8 cellular contexts compared by ENCODE assay signal in genomic region chr5:40679998-40680681, GRCh38. TPM values are rescaled to one million over a fixed set of nuclear protein-coding genes. Genes with fewer than 3 reads are reported as not detected.
A peak's percentile ranks its signal among the peaks of the same experiment; 100 is the strongest.
DNase-seq lines count a peak whose midpoint lies in the region; ATAC-seq and TF ChIP-seq lines count a peak whose summit lies in the region.

No MANE protein-coding gene starts in this region.

- ATAC-seq in GM18511 (IDR thresholded peaks at IDR 0.05; ENCODE audit: unreplicated experiment) = peak; percentile 39
- ATAC-seq in HG02610 (IDR thresholded peaks at IDR 0.05; ENCODE audit: unreplicated experiment) = peak; percentile 22
- ATAC-seq in Panc1 = peak; percentile 15

- CTCF ChIA-PET in Panc1 (lab: Charles Lee) = interaction anchor here (0.6 kb wide), 2 partner anchors 72 to 110 kb away, joined by 3 to 5 read pairs; no protein-coding TSS in a partner anchor

- in situ Hi-C loops in Panc1 (cut with HindIII; ENCODE audit: low pct_unique_long_range_greater_than_20kb, low sequenced_read_pairs) = no loop called here

- TF ChIP-seq CTCF in Panc1 (IDR thresholded peaks at IDR 0.05) = no peak
- no peak for TF ChIP-seq CTCF in coronary artery (IDR thresholded peaks at IDR 0.05)
- no peak for TF ChIP-seq CTCF in tibial nerve (IDR thresholded peaks at IDR 0.05)

- 3% methylated on average over 39 of the region's 40 CpGs for WGBS in mesodermal cell (ENCODE audit: insufficient coverage in 2 of 2), 2 experiments
- WGBS in tibial nerve, 2 donors = 1 to 2% methylated on average over 38 to 39 of the region's 40 CpGs

- POLR2A ChIA-PET in Panc1 (lab: Charles Lee) = interaction anchor here (0.7 kb wide), 1 partner anchor 576 kb away, joined by 8 read pairs; no protein-coding TSS in a partner anchor

- no peak for TF ChIP-seq POLR2A in tibial nerve (IDR thresholded peaks at IDR 0.05)

- H3K4me3 ChIP-seq in Panc1 (ENCODE audit: low read depth in 2 of 2, low read length in 2 of 2) = peak overlapping the region; percentile 72 to 92
- peak overlapping the region; percentile 70 for H3K4me3 ChIP-seq in coronary artery
- H3K4me3 ChIP-seq in mesodermal cell (ENCODE audit: extremely low read depth, insufficient read depth, low read length, poor library complexity, severe bottlenecking) = peak overlapping the region; percentile 54
- peak overlapping the region; percentile 61 to 81 (median 70) for H3K4me3 ChIP-seq in tibial nerve

- H3K4me1 ChIP-seq in Panc1 (ENCODE audit: control insufficient read depth, insufficient read depth, low read length) (peaks cover 40% of the 10 kb centered on the region), mesodermal cell (ENCODE audit: control insufficient read depth, insufficient read depth, low read length, poor library complexity, severe bottlenecking) (peaks cover 14% of the 10 kb centered on the region), tibial nerve (peaks cover 0 to 65% (median 12%) of the 10 kb centered on the region in 4 donors)

- TF ChIP-seq EP300 in tibial nerve (IDR thresholded peaks at IDR 0.05) = no peak

- H3K9me3 ChIP-seq in Panc1 (ENCODE audit: control insufficient read depth, insufficient read depth, low read depth, low read length) (no peaks in the 10 kb centered on the region), mesodermal cell (ENCODE audit: control insufficient read depth, low read length) (no peaks in the 10 kb centered on the region), tibial nerve (no peaks in the 10 kb centered on the region)

- DNase-seq in Panc1 (ENCODE audit: low read depth, low spot score) = no peak
- peak; percentile 75 for DNase-seq in coronary artery (ENCODE audit: low spot score)
- DNase-seq in tibial nerve (ENCODE audit: low spot score in 2 of 2) = no peak
- DNase-seq in caudate nucleus (lab: John Stamatoyannopoulos, UW) = no peak
- DNase-seq in SW480 (ENCODE audit: low spot score) = no peak

- H3K27me3 ChIP-seq in Panc1 (ENCODE audit: control insufficient read depth, insufficient read depth, low read length) (no peaks in the 10 kb centered on the region), tibial nerve (no peaks in the 10 kb centered on the region)

- intact Hi-C loops in Panc1 (cut with micrococcal nuclease; ENCODE audit: unreplicated experiment) = loop anchor here (10.0 kb wide), 1 partner anchor 515 kb away; no protein-coding TSS in a partner anchor

- H3K27ac ChIP-seq in Panc1 (ENCODE audit: low read length) (peak overlapping the region; percentile 91), coronary artery (peak overlapping the region; percentile 87 to 88), mesodermal cell (ENCODE audit: low read depth, low read length, severe bottlenecking) (no peak overlapping the region), tibial nerve (peak overlapping the region; percentile 42 to 93 (median 84)), caudate nucleus (ENCODE audit: low read depth, low read length) (no peak overlapping the region)

- H3K36me3 ChIP-seq in Panc1 (ENCODE audit: control insufficient read depth, insufficient read depth, low read length) (no peaks in the 10 kb centered on the region; the same call in 1 of the 2 replicates), mesodermal cell (ENCODE audit: control insufficient read depth, insufficient read depth, low read length) (no peaks in the 10 kb centered on the region), tibial nerve (no peaks in the 10 kb centered on the region)

- BruUV-seq in Panc1 (replicated peaks; lab: Mats Ljungman, UMichigan) = TSS peak; percentile 80

RNA-seq across cellular contexts. Expression of gene PTGER4, which starts 0.4 kb away (rescaled TPM):
- total RNA-seq in Panc1 (2021; ENCODE audit: unreplicated experiment) (20.0 TPM), tibial nerve (10 to 100 TPM; 21.6 to 72.3 (median 57.0) TPM)
- 26.9 TPM for polyA plus RNA-seq in Panc1 (2012; ENCODE audit: insufficient read length)
- 1.7 TPM for polyA plus RNA-seq in mesodermal cell (2013, experiment 1 of 2)
- 1.9 TPM for polyA plus RNA-seq in mesodermal cell (2013, experiment 2 of 2)

Comparison
In these comparisons a context has a peak if more than half of its experiments do, and no peak if none do; other contexts are left out.
1. H3K27ac ChIP-seq: peak in Panc1 (single experiment), coronary artery (2 of 2) and tibial nerve (4 of 4); none in mesodermal cell (single experiment) and caudate nucleus (single experiment).
2. Peak in every context shown above with its lines, with median percentiles within 50 percentile points of each other: ATAC-seq and H3K4me3 ChIP-seq.